Comparison of ENCODE assay signal across 1 cellular context in genomic region chr1:17494114-17494729, GRCh38.
TF ChIP-seq lines count a peak whose summit lies in the region.

No MANE protein-coding gene starts in this region.

TF ChIP-seq in K562, 482 proteins besides CTCF, POLR2A, EP300 and RAD21 (continued from another document and continues in another):
- TF ChIP-seq ATF3 (IDR thresholded peaks at IDR 0.05) (peak; percentile 99), ATF3 (CRISPR knock-in tag; conservative IDR thresholded peaks at IDR 0.05) (peak; percentile 84; the same call in 1 of the 2 replicates), HOXB6 (CRISPR knock-in tag; IDR thresholded peaks at IDR 0.05; ENCODE audit: borderline replicate concordance) (no peak), BDP1 (IDR thresholded peaks at IDR 0.05; ENCODE audit: insufficient read depth, insufficient read length) (no peak), DIDO1 (tag; IDR thresholded peaks at IDR 0.05; ENCODE audit: low read depth) (no peak), MTF1 (CRISPR knock-in tag; IDR thresholded peaks at IDR 0.05; ENCODE audit: borderline replicate concordance) (no peak), L3MBTL2 (IDR thresholded peaks at IDR 0.05) (0 out of 2 replicates have a peak, but pooled peaks have one; percentile 25), JUN (IDR thresholded peaks at IDR 0.05; ENCODE audit: borderline replicate concordance, low read depth, low read length) (peak; percentile 95), JUN (CRISPR knock-in tag; IDR thresholded peaks at IDR 0.05; ENCODE audit: borderline replicate concordance) (no peak; the same call in 1 of the 2 replicates), ZSCAN32 (CRISPR knock-in tag; IDR thresholded peaks at IDR 0.05) (no peak), LCOR (CRISPR knock-in tag; IDR thresholded peaks at IDR 0.05) (0 out of 2 replicates have a peak, but pooled peaks have one; percentile 46), TRIM24 (IDR thresholded peaks at IDR 0.05) (peak in 1 of 2 experiments; percentile 63; a peak in 2 of 4 replicates), MITF (IDR thresholded peaks at IDR 0.05) (no peak), CUX1 (CRISPR knock-in tag; IDR thresholded peaks at IDR 0.05) (no peak), CREBBP (IDR thresholded peaks at IDR 0.05; ENCODE audit: low read depth, low read length) (no peak), PHB (CRISPR knock-in tag; IDR thresholded peaks at IDR 0.05) (no peak), NR4A1 (CRISPR knock-in tag; IDR thresholded peaks at IDR 0.05) (no peak), NR4A1 (tag; IDR thresholded peaks at IDR 0.05) (no peak), TFAP4 (CRISPR knock-in tag; IDR thresholded peaks at IDR 0.05; ENCODE audit: borderline replicate concordance) (peak; percentile 66), HSF4 (CRISPR knock-in tag; IDR thresholded peaks at IDR 0.05; ENCODE audit: borderline replicate concordance) (no peak), NFE2 (IDR thresholded peaks at IDR 0.05; ENCODE audit: low read depth) (peak; percentile 83), FOXJ3 (CRISPR knock-in tag; IDR thresholded peaks at IDR 0.05) (no peak), SREBF2 (CRISPR knock-in tag; IDR thresholded peaks at IDR 0.05) (no peak), MYC (IDR thresholded peaks at IDR 0.05; ENCODE audit: low read depth, low read length) (0 out of 2 replicates have a peak, but pooled peaks have one; percentile 34), MYC (CRISPR knock-in tag; IDR thresholded peaks at IDR 0.05; ENCODE audit: borderline replicate concordance, low read depth) (no peak), PHF21A (IDR thresholded peaks at IDR 0.05; ENCODE audit: borderline replicate concordance, low read depth) (no peak), CBX5 (IDR thresholded peaks at IDR 0.05; ENCODE audit: borderline replicate concordance, low read depth) (no peak), SIN3B (IDR thresholded peaks at IDR 0.05; ENCODE audit: low read depth) (no peak), KLF6 (CRISPR knock-in tag; IDR thresholded peaks at IDR 0.05; ENCODE audit: borderline replicate concordance) (no peak), ZNF41 (CRISPR knock-in tag; conservative IDR thresholded peaks at IDR 0.05) (no peak), MEF2D (tag; conservative IDR thresholded peaks at IDR 0.05; ENCODE audit: low read depth) (no peak), NELFE (IDR thresholded peaks at IDR 0.05; ENCODE audit: insufficient read depth, insufficient read length) (no peak), ARNT (IDR thresholded peaks at IDR 0.05) (peak in 1 of 2 experiments; percentile 71; a peak in 1 of 4 replicates), NFIX (CRISPR knock-in tag; IDR thresholded peaks at IDR 0.05; ENCODE audit: low read depth) (no peak), RNF2 (IDR thresholded peaks at IDR 0.05) (no peak), ZNF717 (CRISPR knock-in tag; IDR thresholded peaks at IDR 0.05) (no peak), TRIM25 (IDR thresholded peaks at IDR 0.05; ENCODE audit: borderline replicate concordance) (no peak), TAF1 (IDR thresholded peaks at IDR 0.05; ENCODE audit: control insufficient read depth, extremely low read depth, insufficient read depth, low read length, severe bottlenecking) (no peak), ZNF324 (CRISPR knock-in tag; IDR thresholded peaks at IDR 0.05) (no peak), TOE1 (IDR thresholded peaks at IDR 0.05; ENCODE audit: borderline replicate concordance) (peak; percentile 58; the same call in 1 of the 2 replicates), TOE1 (CRISPR knock-in tag; IDR thresholded peaks at IDR 0.05; ENCODE audit: borderline replicate concordance, low read depth) (no peak), SMARCC2 (IDR thresholded peaks at IDR 0.05; ENCODE audit: low read depth) (0 out of 2 replicates have a peak, but pooled peaks have one; percentile 41), TBP (optimal IDR thresholded peaks at IDR 0.05; ENCODE audit: low read depth, low read length) (no peak), COPS2 (conservative IDR thresholded peaks at IDR 0.05) (no peak), ZNF75A (CRISPR knock-in tag; IDR thresholded peaks at IDR 0.05) (no peak), ZNF12 (CRISPR knock-in tag; IDR thresholded peaks at IDR 0.05) (no peak), CREB1 (IDR thresholded peaks at IDR 0.05) (no peak), CREB1 (CRISPR knock-in tag; IDR thresholded peaks at IDR 0.05) (no peak), ZNF232 (CRISPR knock-in tag; IDR thresholded peaks at IDR 0.05) (no peak), ZNF384 (IDR thresholded peaks at IDR 0.05; ENCODE audit: low read depth, low read length) (peak; percentile 57), HINFP (tag; conservative IDR thresholded peaks at IDR 0.05; ENCODE audit: low read depth) (no peak), CHD4 (IDR thresholded peaks at IDR 0.05; ENCODE audit: insufficient read depth, insufficient replicate concordance, low read depth, low read length, poor library complexity, severe bottlenecking) (peak; percentile 52), SPI1 (IDR thresholded peaks at IDR 0.05; ENCODE audit: borderline replicate concordance, low read depth, low read length) (no peak), TARDBP (IDR thresholded peaks at IDR 0.05) (no peak), PBX2 (CRISPR knock-in tag; IDR thresholded peaks at IDR 0.05; ENCODE audit: low read depth) (no peak), PBX2 (tag; conservative IDR thresholded peaks at IDR 0.05; ENCODE audit: low read depth) (no peak), ZNF449 (CRISPR knock-in tag; IDR thresholded peaks at IDR 0.05) (no peak), DACH1 (IDR thresholded peaks at IDR 0.05; ENCODE audit: partially characterized antibody) (peak; percentile 75), SMARCA5 (IDR thresholded peaks at IDR 0.05) (peak; percentile 99), ZNF143 (CRISPR knock-in tag; IDR thresholded peaks at IDR 0.05) (0 out of 2 replicates have a peak, but pooled peaks have one; percentile 17), NFE2L1 (tag; IDR thresholded peaks at IDR 0.05; ENCODE audit: borderline replicate concordance, low read depth) (peak; percentile 11; the same call in 1 of the 2 replicates), XRCC3 (IDR thresholded peaks at IDR 0.05) (no peak), KLF10 (CRISPR knock-in tag; IDR thresholded peaks at IDR 0.05) (no peak)
